1 cellular context compared by ENCODE assay signal in the genomic region with DNA sequence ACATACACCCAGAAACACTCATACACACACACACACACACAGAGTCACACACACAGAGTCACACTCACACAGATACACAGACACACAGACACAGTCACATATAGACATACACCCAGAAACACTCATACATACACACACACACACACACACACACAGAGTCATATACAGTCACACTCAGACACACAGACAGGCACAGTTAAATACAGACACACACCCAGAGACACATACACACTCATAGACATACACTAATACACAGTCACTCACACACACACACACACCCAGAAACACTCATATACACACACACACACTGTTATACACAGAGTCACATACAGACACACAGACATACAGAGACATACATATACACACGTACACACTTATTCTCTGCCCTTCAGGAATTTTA.
TF ChIP-seq lines count a peak whose summit lies in the region.

No MANE protein-coding gene starts in this region.

TF ChIP-seq in K562, 482 proteins besides CTCF, POLR2A, EP300 and RAD21 (continued from another document):
- TF ChIP-seq, protein P1, sequence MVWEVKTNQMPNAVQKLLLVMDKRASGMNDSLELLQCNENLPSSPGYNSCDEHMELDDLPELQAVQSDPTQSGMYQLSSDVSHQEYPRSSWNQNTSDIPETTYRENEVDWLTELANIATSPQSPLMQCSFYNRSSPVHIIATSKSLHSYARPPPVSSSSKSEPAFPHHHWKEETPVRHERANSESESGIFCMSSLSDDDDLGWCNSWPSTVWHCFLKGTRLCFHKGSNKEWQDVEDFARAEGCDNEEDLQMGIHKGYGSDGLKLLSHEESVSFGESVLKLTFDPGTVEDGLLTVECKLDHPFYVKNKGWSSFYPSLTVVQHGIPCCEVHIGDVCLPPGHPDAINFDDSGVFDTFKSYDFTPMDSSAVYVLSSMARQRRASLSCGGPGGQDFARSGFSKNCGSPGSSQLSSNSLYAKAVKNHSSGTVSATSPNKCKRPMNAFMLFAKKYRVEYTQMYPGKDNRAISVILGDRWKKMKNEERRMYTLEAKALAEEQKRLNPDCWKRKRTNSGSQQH (CRISPR knock-in tag; IDR thresholded peaks at IDR 0.05), result 0 out of 2 replicates have a peak, but pooled peaks have one; percentile 17
- TF ChIP-seq OTX1 (CRISPR knock-in tag; IDR thresholded peaks at IDR 0.05), result peak; percentile 65; the same call in 1 of the 2 replicates
- TF ChIP-seq RFX5 (IDR thresholded peaks at IDR 0.05; ENCODE audit: low read depth, low read length), result no peak
- 0 out of 2 replicates have a peak, but pooled peaks have one; percentile 35 for TF ChIP-seq PHB2 (IDR thresholded peaks at IDR 0.05; ENCODE audit: low read depth)
- no peak for TF ChIP-seq ZC3H11A (IDR thresholded peaks at IDR 0.05; ENCODE audit: low read depth, low read length)
- TF ChIP-seq THRAP3 (IDR thresholded peaks at IDR 0.05; ENCODE audit: borderline replicate concordance), result no peak
- 0 out of 2 replicates have a peak, but pooled peaks have one; percentile 20 for TF ChIP-seq HLTF (IDR thresholded peaks at IDR 0.05)
